In genomic region chr9:97741947-97742346, GRCh38 we compare ENCODE assay signal across 18 cellular contexts. TPM values are rescaled to one million over a fixed set of nuclear protein-coding genes. Genes with fewer than 3 reads are reported as not detected.
A peak's percentile ranks its signal among the peaks of the same experiment; 100 is the strongest.
DNase-seq lines count a peak whose midpoint lies in the region; ATAC-seq, FAIRE-seq and TF ChIP-seq lines count a peak whose summit lies in the region.
"Had no signal": no experiment of that assay in that cellular context is flagged by ENCODE, and none has a peak within 500 bp of the region (broad histone marks: within the 10 kb centered on the region; RNA-seq: fewer than 3 reads in every experiment).

No MANE protein-coding gene starts in this region.

- BruUV-seq in K562 (replicated peaks; lab: Mats Ljungman, UMichigan) = no TSS peak

- POLR2A ChIA-PET in K562 (lab: Yijun Ruan, JAX) = no interaction called here
- POLR2A ChIA-PET in CD4-positive, alpha-beta memory T cell (lab: Charles Lee; ENCODE audit: partially characterized antibody) = no interaction called here

- no peaks in the 10 kb centered on the region for H3K9me1 ChIP-seq in K562 (ENCODE audit: control insufficient read depth, insufficient read depth, low read length)

- FAIRE-seq in K562 (lab: Jason Lieb, UNC) = no peak

- H3K4me3 ChIP-seq in K562 (no peak overlapping the region), iPS-15b (ENCODE audit: low read depth, low read length) (peak overlapping the region; percentile 58)
- no peak overlapping the region for H3K4me3 ChIP-seq in CD4-positive, alpha-beta memory T cell (ENCODE audit: low read length in 2 of 2)
- H3K4me3 ChIP-seq: SJSA1 had no signal

- peaks cover 8% of the 10 kb centered on the region for H3K4me1 Mint-ChIP-seq in activated naive CD4-positive, alpha-beta T cell treated with anti-CD3 and anti-CD28 coated beads for 36 hours (ENCODE audit: low read depth)
- H3K4me1 Mint-ChIP-seq in progenitor cell of endocrine pancreas (ENCODE audit: low read depth) = peaks cover 6% of the 10 kb centered on the region
- peaks cover 1 to 11% (median 7%) of the 10 kb centered on the region in 4 donors for H3K4me1 Mint-ChIP-seq in CD4-positive, alpha-beta memory T cell

- no peaks in the 10 kb centered on the region for H3K79me2 ChIP-seq in K562 (ENCODE audit: control insufficient read depth, insufficient read depth, low read length)

- CTCF ChIA-PET in activated naive CD4-positive, alpha-beta T cell treated with anti-CD3 and anti-CD28 coated beads for 36 hours (lab: Charles Lee) = interaction anchor here (2.1 kb wide), 1 partner anchor 10 kb away, joined by 4 read pairs; no protein-coding TSS in a partner anchor
- CTCF ChIA-PET in K562 (lab: Yijun Ruan, JAX; ENCODE audit: low intra/inter-chr PET ratio) = no interaction called here
- CTCF ChIA-PET in CD4-positive, alpha-beta memory T cell (lab: Charles Lee; ENCODE audit: partially characterized antibody) = no interaction called here

- in situ Hi-C loops in K562 (cut with MboI) = no loop called here

- no peak for DNase-seq in activated naive CD4-positive, alpha-beta T cell treated with anti-CD3 and anti-CD28 coated beads for 36 hours
- no peak for DNase-seq in activated naive CD4-positive, alpha-beta T cell (lab: John Stamatoyannopoulos, UW)
- no peak for DNase-seq in K562 (ENCODE audit: extremely low read depth in 1 of 4, low spot score in 3 of 4)
- no peak for DNase-seq in progenitor cell of endocrine pancreas (ENCODE audit: low spot score, unreplicated experiment)
- no peak for DNase-seq in CD4-positive, alpha-beta memory T cell
- DNase-seq in DMS 273 (lab: John Stamatoyannopoulos, UW; ENCODE audit: unreplicated experiment) = no peak
- DNase-seq: 8988T, activated gamma-delta T cell, foreskin melanocyte, NCI-H446 treated with DMSO at 0.1 percent for 48 hours, WERI-Rb-1 had no signal

- H3K27me3 Mint-ChIP-seq in activated naive CD4-positive, alpha-beta T cell treated with anti-CD3 and anti-CD28 coated beads for 36 hours (ENCODE audit: low read depth) = peaks cover 62% of the 10 kb centered on the region
- peaks cover 44% of the 10 kb centered on the region for H3K27me3 Mint-ChIP-seq in progenitor cell of endocrine pancreas
- peaks cover 38 to 60% of the 10 kb centered on the region in 2 donors for H3K27me3 Mint-ChIP-seq in CD4-positive, alpha-beta memory T cell

- H3K27me3 ChIP-seq in K562 (ENCODE audit: control insufficient read depth in 2 of 2, insufficient read depth in 2 of 2, low read length in 2 of 2) (peaks cover 11 to 45% of the 10 kb centered on the region in 2 experiments), iPS-15b (ENCODE audit: control insufficient read depth, insufficient read depth, low read length) (peaks cover 66% of the 10 kb centered on the region)
- peaks cover 29% of the 10 kb centered on the region for H3K27me3 ChIP-seq in CD4-positive, alpha-beta memory T cell (ENCODE audit: insufficient read depth, low read length)
- H3K27me3 ChIP-seq: SJSA1, uterus had no signal

- TF ChIP-seq RAD21 in K562 (CRISPR knock-in tag; conservative IDR thresholded peaks at IDR 0.05 in 1 of 2, IDR thresholded peaks at IDR 0.05 in 1 of 2) = no peak

- H3K27ac ChIP-seq in K562 (ENCODE audit: extremely low read depth, low read depth, low read length) = no peak overlapping the region
- H3K27ac ChIP-seq in CD4-positive, alpha-beta memory T cell (ENCODE audit: low read depth, low read length) = no peak overlapping the region
- H3K27ac ChIP-seq: SJSA1, thoracic aorta, uterus, WERI-Rb-1 had no signal

- TF ChIP-seq EP300 in K562 (IDR thresholded peaks at IDR 0.05; ENCODE audit: low read length) = no peak

- H3K27ac Mint-ChIP-seq in activated naive CD4-positive, alpha-beta T cell treated with anti-CD3 and anti-CD28 coated beads for 36 hours = no peak overlapping the region
- H3K27ac Mint-ChIP-seq in progenitor cell of endocrine pancreas = no peak overlapping the region
- H3K27ac Mint-ChIP-seq in CD4-positive, alpha-beta memory T cell = peak overlapping the region in 1 of 7 donors; percentile 43
- H3K27ac Mint-ChIP-seq: dendritic cell treated with granulocyte-macrophage colony-stimulating factor and Interleukin-4, amounts not matched to agents 40 ng/mL and 50 ng/mL, for 4 days; stimulated activated memory B cell treated with anti-CD40 and anti-IgM and Interleukin-4, amounts not matched to agents 10 μg/mL and 1 μg/mL and 100 μg/mL, for 72 hours had no signal

- peaks cover 3 to 10% of the 10 kb centered on the region in 2 experiments; a peak in 4 of 5 replicates for H3K4me1 ChIP-seq in K562 (replicated peaks in 1 of 2; ENCODE audit: control insufficient read depth in 2 of 2, insufficient read depth in 2 of 2, low read length in 2 of 2)
- H3K4me1 ChIP-seq in iPS-15b (ENCODE audit: control insufficient read depth, insufficient read depth, low read length) = peaks cover 7% of the 10 kb centered on the region
- peaks cover 11% of the 10 kb centered on the region for H3K4me1 ChIP-seq in CD4-positive, alpha-beta memory T cell (ENCODE audit: insufficient read depth, low read length)
- H3K4me1 ChIP-seq: uterus had no signal

- 14% methylated on average over 6 of the region's 6 CpGs for WGBS in K562 (ENCODE audit: insufficient coverage, low coverage, missing lambda C conversion rate)

- H3K36me3 ChIP-seq in K562 (ENCODE audit: control insufficient read depth, insufficient read depth, low read length) = no peaks in the 10 kb centered on the region
- H3K36me3 ChIP-seq in iPS-15b (ENCODE audit: control insufficient read depth, insufficient read depth, low read length) = no peaks in the 10 kb centered on the region
- H3K36me3 ChIP-seq in CD4-positive, alpha-beta memory T cell (ENCODE audit: insufficient read depth, low read length) = no peaks in the 10 kb centered on the region
- H3K36me3 ChIP-seq: SJSA1, thoracic aorta, uterus, WERI-Rb-1 had no signal

- H3K4me2 ChIP-seq in K562 (ENCODE audit: insufficient read depth, low read length) = no peak overlapping the region

- no peak for TF ChIP-seq POLR2A in K562 (conservative IDR thresholded peaks at IDR 0.05)

- no peaks in the 10 kb centered on the region for H3K36me3 Mint-ChIP-seq in activated naive CD4-positive, alpha-beta T cell treated with anti-CD3 and anti-CD28 coated beads for 36 hours (ENCODE audit: low read depth)
- H3K36me3 Mint-ChIP-seq in progenitor cell of endocrine pancreas (ENCODE audit: insufficient read depth) = no peaks in the 10 kb centered on the region
- H3K36me3 Mint-ChIP-seq in CD4-positive, alpha-beta memory T cell = peaks cover 0 to 5% of the 10 kb centered on the region in 2 donors

- intact Hi-C loops in activated naive CD4-positive, alpha-beta T cell treated with anti-CD3 and anti-CD28 coated beads for 36 hours (cut with micrococcal nuclease) = loop anchor here (10.0 kb wide), 2 partner anchors 107 to 113 kb away; partner anchors contain the start of genes FOXE1, NCBP1 and TSTD2
- intact Hi-C loops in K562 (cut with micrococcal nuclease) = no loop called here
- intact Hi-C loops in CD4-positive, alpha-beta memory T cell (cut with micrococcal nuclease) = no loop called here

- H4K20me1 ChIP-seq in K562 (replicated peaks; ENCODE audit: control insufficient read depth, insufficient read depth, low read length) = no peaks in the 10 kb centered on the region

- no peaks in the 10 kb centered on the region for H3K9me3 Mint-ChIP-seq in activated naive CD4-positive, alpha-beta T cell treated with anti-CD3 and anti-CD28 coated beads for 36 hours
- peaks cover 8% of the 10 kb centered on the region for H3K9me3 Mint-ChIP-seq in progenitor cell of endocrine pancreas (ENCODE audit: low read depth)
- peaks cover 0 to 16% (median 11%) of the 10 kb centered on the region in 8 donors for H3K9me3 Mint-ChIP-seq in CD4-positive, alpha-beta memory T cell

- ATAC-seq in K562 = no peak
- ATAC-seq in HG02981 (IDR thresholded peaks at IDR 0.05; ENCODE audit: unreplicated experiment) = no peak

- H3K9me3 ChIP-seq in K562 (replicated peaks; ENCODE audit: control insufficient read depth, insufficient read depth, low read depth, low read length) (no peaks in the 10 kb centered on the region), iPS-15b (ENCODE audit: control insufficient read depth, insufficient read depth, low read length) (no peaks in the 10 kb centered on the region)
- peaks cover 0 to 4% of the 10 kb centered on the region in 2 donors for H3K9me3 ChIP-seq in CD4-positive, alpha-beta memory T cell (ENCODE audit: control insufficient read depth in 1 of 2, low read length in 2 of 2)
- H3K9me3 ChIP-seq: uterus had no signal

- no peak for TF ChIP-seq CTCF in K562 (IDR thresholded peaks at IDR 0.05 in 2 of 3, conservative IDR thresholded peaks at IDR 0.05 in 1 of 3; ENCODE audit: insufficient read depth in 2 of 3, low read depth in 1 of 3, low read length in 3 of 3)
- no peak for TF ChIP-seq CTCF in progenitor cell of endocrine pancreas (IDR thresholded peaks at IDR 0.05; ENCODE audit: unreplicated experiment)

- H2AFZ ChIP-seq in K562 (ENCODE audit: low read depth, low read length) = no peak overlapping the region

- H3K4me3 Mint-ChIP-seq in activated naive CD4-positive, alpha-beta T cell treated with anti-CD3 and anti-CD28 coated beads for 36 hours = peak overlapping the region; percentile 32
- H3K4me3 Mint-ChIP-seq in progenitor cell of endocrine pancreas (ENCODE audit: low read depth) = peak overlapping the region; percentile 64
- peak overlapping the region in 4 of 8 donors; percentile 8 to 55 (median 50) for H3K4me3 Mint-ChIP-seq in CD4-positive, alpha-beta memory T cell
- H3K4me3 Mint-ChIP-seq: dendritic cell treated with granulocyte-macrophage colony-stimulating factor and Interleukin-4, amounts not matched to agents 40 ng/mL and 50 ng/mL, for 4 days had no signal

- H3K9ac ChIP-seq in K562 (ENCODE audit: insufficient read depth in 1 of 2, low read depth in 2 of 2, low read length in 2 of 2) (no peak overlapping the region), iPS-15b (ENCODE audit: low read depth, low read length) (no peak overlapping the region)

RNA-seq across cellular contexts. Expression of gene XPA, which starts 44.8 kb away (rescaled TPM):
- total RNA-seq in activated naive CD4-positive, alpha-beta T cell treated with anti-CD3 and anti-CD28 coated beads for 36 hours = 1 to 10 TPM; 5.8 to 6.0 TPM
- 2.1 and 9.3 TPM in 2 replicates for total RNA-seq in K562 (2011; cell fraction: chromatin; rRNA removed; ENCODE audit: low replicate concordance)
- total RNA-seq in K562 (2011; cell fraction: nucleolus; rRNA removed) = 1.8 and 2.0 TPM in 2 replicates
- total RNA-seq in K562 (2011; cell fraction: nucleoplasm; rRNA removed) = 8.0 and 16.4 TPM in 2 replicates
- total RNA-seq in K562 (2014; rRNA removed) = 16.8 and 17.7 TPM in 2 replicates
- total RNA-seq in K562 (2014; rRNA removed; fragmentation: Illumina TruSeq; extraction: Trizol) = 16.7 and 18.2 TPM in 2 replicates
- 17.2 and 18.0 TPM in 2 replicates for total RNA-seq in K562 (2015; rRNA removed; fragmentation: Illumina TruSeq; extraction: Trizol)
- total RNA-seq in K562 (2021) = 11.4 and 13.6 TPM in 2 replicates
- 5.1 and 5.9 TPM in 2 replicates for polyA plus RNA-seq in K562 (2011; rRNA removed)
- polyA plus RNA-seq in K562 (2011; cell fraction: cytosol; rRNA removed) = 0.85 and 1.3 TPM in 2 replicates
- polyA plus RNA-seq in K562 (2011; cell fraction: nucleus; rRNA removed) = 4.1 and 5.3 TPM in 2 replicates
- 14.2 and 14.4 TPM in 2 replicates for polyA plus RNA-seq in K562 (2012)
- 12.3 and 14.1 TPM in 2 replicates for polyA plus RNA-seq in K562 (2014; fragmentation: Illumina TruSeq; extraction: Trizol)
- polyA plus RNA-seq in K562 (2014; fragmentation: Nextera tagmentation; extraction: Ambion mirVana) = 1 to 10 TPM; 5.1 to 5.5 TPM
- polyA plus RNA-seq in K562 (2014; rRNA removed) = 15.2 and 18.2 TPM in 2 replicates
- polyA minus RNA-seq in K562 (2011; rRNA and poly(A)+ RNA removed) = 6.3 and 6.4 TPM in 2 replicates
- polyA minus RNA-seq in K562 (2011; cell fraction: cytosol; rRNA and poly(A)+ RNA removed) = 1.7 and 1.9 TPM in 2 replicates
- 6.3 and 9.3 TPM in 2 replicates for polyA minus RNA-seq in K562 (2011; cell fraction: nucleus; rRNA and poly(A)+ RNA removed)
- 15.0 and 16.4 TPM in 2 replicates for total RNA-seq in progenitor cell of endocrine pancreas
- total RNA-seq in CD4-positive, alpha-beta memory T cell = 10 to 100 TPM; 24.0 to 25.5 TPM
- 10 to 100 TPM; 32.3 to 36.2 TPM for polyA plus RNA-seq in CD4-positive, alpha-beta memory T cell
